In the genomic region with DNA sequence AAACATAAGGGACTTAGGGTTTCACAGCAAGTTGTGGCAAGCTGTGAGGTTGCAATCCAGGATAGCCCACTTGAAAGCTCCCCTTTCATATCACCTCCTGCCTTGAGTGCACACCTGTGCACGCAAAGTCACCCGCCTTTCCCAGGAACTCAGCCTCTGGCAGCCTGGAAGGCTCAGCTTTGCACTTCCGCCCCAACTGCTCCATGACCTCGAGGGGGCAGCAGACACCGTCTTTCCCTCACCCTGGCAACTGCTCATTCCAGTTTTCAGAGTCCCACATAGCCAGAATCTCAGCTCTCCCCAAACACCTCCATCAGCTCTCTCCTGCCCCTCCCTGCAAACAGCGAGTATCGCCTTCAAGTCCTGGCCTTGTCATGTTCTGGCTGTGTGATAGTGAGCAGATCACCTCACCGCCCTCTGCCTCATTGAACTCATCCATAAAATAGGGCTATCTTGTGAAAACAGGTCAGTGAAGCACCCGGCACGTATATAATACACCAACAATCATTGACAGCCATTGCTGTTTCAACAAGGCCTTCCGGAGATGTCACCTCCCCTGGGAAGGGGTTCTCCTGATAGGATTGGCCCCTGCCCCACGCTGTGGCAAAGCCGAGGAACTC, we compare ENCODE assay signal across 1 cellular context.
A peak's percentile ranks its signal among the peaks of the same experiment; 100 is the strongest.
TF ChIP-seq lines count a peak whose summit lies in the region.

No MANE protein-coding gene starts in this region.

TF ChIP-seq in HepG2, 621 proteins besides CTCF, POLR2A, EP300 and RAD21 (continued from another document and continues in another):
- TF ChIP-seq, protein P1, sequence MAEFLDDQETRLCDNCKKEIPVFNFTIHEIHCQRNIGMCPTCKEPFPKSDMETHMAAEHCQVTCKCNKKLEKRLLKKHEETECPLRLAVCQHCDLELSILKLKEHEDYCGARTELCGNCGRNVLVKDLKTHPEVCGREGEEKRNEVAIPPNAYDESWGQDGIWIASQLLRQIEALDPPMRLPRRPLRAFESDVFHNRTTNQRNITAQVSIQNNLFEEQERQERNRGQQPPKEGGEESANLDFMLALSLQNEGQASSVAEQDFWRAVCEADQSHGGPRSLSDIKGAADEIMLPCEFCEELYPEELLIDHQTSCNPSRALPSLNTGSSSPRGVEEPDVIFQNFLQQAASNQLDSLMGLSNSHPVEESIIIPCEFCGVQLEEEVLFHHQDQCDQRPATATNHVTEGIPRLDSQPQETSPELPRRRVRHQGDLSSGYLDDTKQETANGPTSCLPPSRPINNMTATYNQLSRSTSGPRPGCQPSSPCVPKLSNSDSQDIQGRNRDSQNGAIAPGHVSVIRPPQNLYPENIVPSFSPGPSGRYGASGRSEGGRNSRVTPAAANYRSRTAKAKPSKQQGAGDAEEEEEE (CRISPR knock-in tag; IDR thresholded peaks at IDR 0.05; ENCODE audit: borderline replicate concordance), result no peak
- TF ChIP-seq, protein P2, sequence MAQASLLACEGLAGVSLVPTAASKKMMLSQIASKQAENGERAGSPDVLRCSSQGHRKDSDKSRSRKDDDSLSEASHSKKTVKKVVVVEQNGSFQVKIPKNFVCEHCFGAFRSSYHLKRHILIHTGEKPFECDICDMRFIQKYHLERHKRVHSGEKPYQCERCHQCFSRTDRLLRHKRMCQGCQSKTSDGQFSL (CRISPR knock-in tag; IDR thresholded peaks at IDR 0.05), result no peak
- TF ChIP-seq KDM1A (CRISPR knock-in tag; IDR thresholded peaks at IDR 0.05) (no peak), NR2F6 (IDR thresholded peaks at IDR 0.05) (no peak), NR2F6 (CRISPR knock-in tag; IDR thresholded peaks at IDR 0.05) (no peak), RFX3 (CRISPR knock-in tag; IDR thresholded peaks at IDR 0.05) (no peak), REXO4 (CRISPR knock-in tag; IDR thresholded peaks at IDR 0.05; ENCODE audit: borderline replicate concordance) (no peak), ZNF674 (CRISPR knock-in tag; IDR thresholded peaks at IDR 0.05; ENCODE audit: low read depth) (no peak), JUNB (CRISPR knock-in tag; IDR thresholded peaks at IDR 0.05; ENCODE audit: borderline replicate concordance) (no peak), NR2F1 (CRISPR knock-in tag; IDR thresholded peaks at IDR 0.05) (no peak), GTF2F1 (IDR thresholded peaks at IDR 0.05; ENCODE audit: low read length) (no peak), SMAD3 (CRISPR knock-in tag; IDR thresholded peaks at IDR 0.05) (0 out of 2 replicates have a peak, but pooled peaks have one; percentile 51), KLF11 (CRISPR knock-in tag; IDR thresholded peaks at IDR 0.05) (no peak), WIZ (CRISPR knock-in tag; IDR thresholded peaks at IDR 0.05) (no peak), BRCA1 (CRISPR knock-in tag; IDR thresholded peaks at IDR 0.05) (no peak), ZNF616 (CRISPR knock-in tag; IDR thresholded peaks at IDR 0.05; ENCODE audit: low read depth) (no peak), KAT7 (CRISPR knock-in tag; IDR thresholded peaks at IDR 0.05; ENCODE audit: borderline replicate concordance) (peak; percentile 49; the same call in 1 of the 2 replicates), PPARG (CRISPR knock-in tag; conservative IDR thresholded peaks at IDR 0.05) (0 out of 2 replicates have a peak, but pooled peaks have one; percentile 52), MED1 (CRISPR knock-in tag; IDR thresholded peaks at IDR 0.05) (peak; percentile 46; the same call in 1 of the 2 replicates), MTA1 (CRISPR knock-in tag; IDR thresholded peaks at IDR 0.05; ENCODE audit: borderline replicate concordance) (no peak), ZSCAN29 (CRISPR knock-in tag; conservative IDR thresholded peaks at IDR 0.05) (no peak), KDM6A (CRISPR knock-in tag; IDR thresholded peaks at IDR 0.05; ENCODE audit: low read depth) (no peak), JARID2 (CRISPR knock-in tag; IDR thresholded peaks at IDR 0.05; ENCODE audit: insufficient replicate concordance) (no peak), ZNF431 (CRISPR knock-in tag; IDR thresholded peaks at IDR 0.05; ENCODE audit: borderline replicate concordance, low read depth) (no peak), NFIC (IDR thresholded peaks at IDR 0.05; ENCODE audit: low read length) (no peak), MAFG (CRISPR knock-in tag; IDR thresholded peaks at IDR 0.05) (no peak), ZNF703 (CRISPR knock-in tag; IDR thresholded peaks at IDR 0.05; ENCODE audit: borderline replicate concordance) (no peak), ZBTB20 (CRISPR knock-in tag; IDR thresholded peaks at IDR 0.05; ENCODE audit: borderline replicate concordance, low read depth) (no peak), NFYB (CRISPR knock-in tag; IDR thresholded peaks at IDR 0.05) (no peak), ATAD3A (CRISPR knock-in tag; IDR thresholded peaks at IDR 0.05) (no peak), TARDBP (CRISPR knock-in tag; IDR thresholded peaks at IDR 0.05) (no peak), SRY (CRISPR knock-in tag; IDR thresholded peaks at IDR 0.05) (no peak), SP4 (CRISPR knock-in tag; IDR thresholded peaks at IDR 0.05) (no peak), HMGA1 (CRISPR knock-in tag; conservative IDR thresholded peaks at IDR 0.05) (no peak), ZNF720 (CRISPR knock-in tag; IDR thresholded peaks at IDR 0.05) (no peak), ARNTL (CRISPR knock-in tag; IDR thresholded peaks at IDR 0.05) (no peak), KLF6 (CRISPR knock-in tag; IDR thresholded peaks at IDR 0.05) (0 out of 2 replicates have a peak, but pooled peaks have one; percentile 26), ZNF496 (CRISPR knock-in tag; IDR thresholded peaks at IDR 0.05; ENCODE audit: insufficient replicate concordance) (no peak), NBN (conservative IDR thresholded peaks at IDR 0.05) (no peak), ZNF160 (CRISPR knock-in tag; IDR thresholded peaks at IDR 0.05) (no peak), ZFP1 (CRISPR knock-in tag; IDR thresholded peaks at IDR 0.05) (no peak)
- TF ChIP-seq, protein P3, sequence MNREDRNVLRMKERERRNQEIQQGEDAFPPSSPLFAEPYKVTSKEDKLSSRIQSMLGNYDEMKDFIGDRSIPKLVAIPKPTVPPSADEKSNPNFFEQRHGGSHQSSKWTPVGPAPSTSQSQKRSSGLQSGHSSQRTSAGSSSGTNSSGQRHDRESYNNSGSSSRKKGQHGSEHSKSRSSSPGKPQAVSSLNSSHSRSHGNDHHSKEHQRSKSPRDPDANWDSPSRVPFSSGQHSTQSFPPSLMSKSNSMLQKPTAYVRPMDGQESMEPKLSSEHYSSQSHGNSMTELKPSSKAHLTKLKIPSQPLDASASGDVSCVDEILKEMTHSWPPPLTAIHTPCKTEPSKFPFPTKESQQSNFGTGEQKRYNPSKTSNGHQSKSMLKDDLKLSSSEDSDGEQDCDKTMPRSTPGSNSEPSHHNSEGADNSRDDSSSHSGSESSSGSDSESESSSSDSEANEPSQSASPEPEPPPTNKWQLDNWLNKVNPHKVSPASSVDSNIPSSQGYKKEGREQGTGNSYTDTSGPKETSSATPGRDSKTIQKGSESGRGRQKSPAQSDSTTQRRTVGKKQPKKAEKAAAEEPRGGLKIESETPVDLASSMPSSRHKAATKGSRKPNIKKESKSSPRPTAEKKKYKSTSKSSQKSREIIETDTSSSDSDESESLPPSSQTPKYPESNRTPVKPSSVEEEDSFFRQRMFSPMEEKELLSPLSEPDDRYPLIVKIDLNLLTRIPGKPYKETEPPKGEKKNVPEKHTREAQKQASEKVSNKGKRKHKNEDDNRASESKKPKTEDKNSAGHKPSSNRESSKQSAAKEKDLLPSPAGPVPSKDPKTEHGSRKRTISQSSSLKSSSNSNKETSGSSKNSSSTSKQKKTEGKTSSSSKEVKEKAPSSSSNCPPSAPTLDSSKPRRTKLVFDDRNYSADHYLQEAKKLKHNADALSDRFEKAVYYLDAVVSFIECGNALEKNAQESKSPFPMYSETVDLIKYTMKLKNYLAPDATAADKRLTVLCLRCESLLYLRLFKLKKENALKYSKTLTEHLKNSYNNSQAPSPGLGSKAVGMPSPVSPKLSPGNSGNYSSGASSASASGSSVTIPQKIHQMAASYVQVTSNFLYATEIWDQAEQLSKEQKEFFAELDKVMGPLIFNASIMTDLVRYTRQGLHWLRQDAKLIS (CRISPR knock-in tag; IDR thresholded peaks at IDR 0.05), result no peak
- TF ChIP-seq, protein P4, sequence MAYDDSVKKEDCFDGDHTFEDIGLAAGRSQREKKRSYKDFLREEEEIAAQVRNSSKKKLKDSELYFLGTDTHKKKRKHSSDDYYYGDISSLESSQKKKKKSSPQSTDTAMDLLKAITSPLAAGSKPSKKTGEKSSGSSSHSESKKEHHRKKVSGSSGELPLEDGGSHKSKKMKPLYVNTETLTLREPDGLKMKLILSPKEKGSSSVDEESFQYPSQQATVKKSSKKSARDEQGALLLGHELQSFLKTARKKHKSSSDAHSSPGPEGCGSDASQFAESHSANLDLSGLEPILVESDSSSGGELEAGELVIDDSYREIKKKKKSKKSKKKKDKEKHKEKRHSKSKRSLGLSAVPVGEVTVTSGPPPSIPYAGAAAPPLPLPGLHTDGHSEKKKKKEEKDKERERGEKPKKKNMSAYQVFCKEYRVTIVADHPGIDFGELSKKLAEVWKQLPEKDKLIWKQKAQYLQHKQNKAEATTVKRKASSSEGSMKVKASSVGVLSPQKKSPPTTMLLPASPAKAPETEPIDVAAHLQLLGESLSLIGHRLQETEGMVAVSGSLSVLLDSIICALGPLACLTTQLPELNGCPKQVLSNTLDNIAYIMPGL (CRISPR knock-in tag; IDR thresholded peaks at IDR 0.05; ENCODE audit: borderline replicate concordance in 1 of 2, low read depth in 1 of 2), result peak; percentile 61 to 82; a peak in 2 of 4 replicates
- TF ChIP-seq, protein P5, sequence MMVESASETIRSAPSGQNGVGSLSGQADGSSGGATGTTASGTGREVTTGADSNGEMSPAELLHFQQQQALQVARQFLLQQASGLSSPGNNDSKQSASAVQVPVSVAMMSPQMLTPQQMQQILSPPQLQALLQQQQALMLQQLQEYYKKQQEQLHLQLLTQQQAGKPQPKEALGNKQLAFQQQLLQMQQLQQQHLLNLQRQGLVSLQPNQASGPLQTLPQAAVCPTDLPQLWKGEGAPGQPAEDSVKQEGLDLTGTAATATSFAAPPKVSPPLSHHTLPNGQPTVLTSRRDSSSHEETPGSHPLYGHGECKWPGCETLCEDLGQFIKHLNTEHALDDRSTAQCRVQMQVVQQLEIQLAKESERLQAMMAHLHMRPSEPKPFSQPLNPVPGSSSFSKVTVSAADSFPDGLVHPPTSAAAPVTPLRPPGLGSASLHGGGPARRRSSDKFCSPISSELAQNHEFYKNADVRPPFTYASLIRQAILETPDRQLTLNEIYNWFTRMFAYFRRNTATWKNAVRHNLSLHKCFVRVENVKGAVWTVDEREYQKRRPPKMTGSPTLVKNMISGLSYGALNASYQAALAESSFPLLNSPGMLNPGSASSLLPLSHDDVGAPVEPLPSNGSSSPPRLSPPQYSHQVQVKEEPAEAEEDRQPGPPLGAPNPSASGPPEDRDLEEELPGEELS (CRISPR knock-in tag; IDR thresholded peaks at IDR 0.05), result peak; percentile 42; the same call in 1 of the 2 replicates
- TF ChIP-seq, protein P6, sequence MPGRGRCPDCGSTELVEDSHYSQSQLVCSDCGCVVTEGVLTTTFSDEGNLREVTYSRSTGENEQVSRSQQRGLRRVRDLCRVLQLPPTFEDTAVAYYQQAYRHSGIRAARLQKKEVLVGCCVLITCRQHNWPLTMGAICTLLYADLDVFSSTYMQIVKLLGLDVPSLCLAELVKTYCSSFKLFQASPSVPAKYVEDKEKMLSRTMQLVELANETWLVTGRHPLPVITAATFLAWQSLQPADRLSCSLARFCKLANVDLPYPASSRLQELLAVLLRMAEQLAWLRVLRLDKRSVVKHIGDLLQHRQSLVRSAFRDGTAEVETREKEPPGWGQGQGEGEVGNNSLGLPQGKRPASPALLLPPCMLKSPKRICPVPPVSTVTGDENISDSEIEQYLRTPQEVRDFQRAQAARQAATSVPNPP (CRISPR knock-in tag; IDR thresholded peaks at IDR 0.05), result no peak
- TF ChIP-seq, protein P7, sequence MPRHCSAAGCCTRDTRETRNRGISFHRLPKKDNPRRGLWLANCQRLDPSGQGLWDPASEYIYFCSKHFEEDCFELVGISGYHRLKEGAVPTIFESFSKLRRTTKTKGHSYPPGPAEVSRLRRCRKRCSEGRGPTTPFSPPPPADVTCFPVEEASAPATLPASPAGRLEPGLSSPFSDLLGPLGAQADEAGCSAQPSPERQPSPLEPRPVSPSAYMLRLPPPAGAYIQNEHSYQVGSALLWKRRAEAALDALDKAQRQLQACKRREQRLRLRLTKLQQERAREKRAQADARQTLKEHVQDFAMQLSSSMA (CRISPR knock-in tag; IDR thresholded peaks at IDR 0.05), result no peak
- TF ChIP-seq, protein P8, sequence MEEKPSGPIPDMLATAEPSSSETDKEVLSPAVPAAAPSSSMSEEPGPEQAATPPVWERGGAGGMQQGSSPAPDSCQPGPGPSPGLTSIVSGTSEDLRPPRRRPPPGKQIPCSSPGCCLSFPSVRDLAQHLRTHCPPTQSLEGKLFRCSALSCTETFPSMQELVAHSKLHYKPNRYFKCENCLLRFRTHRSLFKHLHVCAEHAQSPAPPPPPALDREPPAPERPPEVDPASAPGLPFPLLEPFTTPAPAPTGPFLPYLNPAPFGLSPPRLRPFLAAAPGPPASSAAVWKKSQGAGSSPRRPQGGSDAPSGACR (CRISPR knock-in tag; IDR thresholded peaks at IDR 0.05), result no peak
- TF ChIP-seq, protein P9, sequence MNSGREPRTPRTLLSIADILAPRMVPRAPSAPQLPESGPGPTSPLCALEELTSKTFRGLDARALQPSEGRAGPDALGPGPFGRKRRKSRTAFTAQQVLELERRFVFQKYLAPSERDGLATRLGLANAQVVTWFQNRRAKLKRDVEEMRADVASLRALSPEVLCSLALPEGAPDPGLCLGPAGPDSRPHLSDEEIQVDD (CRISPR knock-in tag; IDR thresholded peaks at IDR 0.05; ENCODE audit: borderline replicate concordance), result no peak
